In the genomic region with DNA sequence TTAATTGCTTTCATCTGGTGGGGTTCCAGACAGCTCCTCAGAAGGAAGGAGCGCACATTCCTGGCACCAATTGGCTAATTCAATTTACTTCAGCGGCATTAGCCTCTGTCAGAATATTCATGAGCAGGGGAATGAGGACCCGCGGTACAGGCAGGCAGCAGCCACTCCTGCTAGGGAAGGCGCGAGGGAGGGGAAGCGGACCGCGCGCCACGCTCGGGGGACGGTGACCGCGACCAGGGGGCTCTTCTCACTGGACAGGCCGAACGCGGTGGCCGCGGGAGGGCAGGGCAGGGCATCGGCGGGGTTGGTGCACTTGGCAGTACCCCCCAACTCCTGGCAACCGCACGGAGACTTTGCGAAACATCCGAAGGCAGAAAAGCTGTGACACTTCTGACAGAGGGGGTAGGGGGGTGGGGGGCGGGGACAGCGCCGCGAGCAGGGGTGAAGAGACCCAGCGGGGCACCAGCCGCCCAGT, we compare ENCODE assay signal across 10 cellular contexts. TPM values are rescaled to one million over a fixed set of nuclear protein-coding genes. Genes with fewer than 3 reads are reported as not detected.
DNase-seq lines count a peak whose midpoint lies in the region; ATAC-seq, FAIRE-seq and TF ChIP-seq lines count a peak whose summit lies in the region.
"Had no signal": no experiment of that assay in that cellular context is flagged by ENCODE, and none has a peak within 500 bp of the region (broad histone marks: within the 10 kb centered on the region; RNA-seq: fewer than 3 reads in every experiment).

Gene CDH20 (plus strand): TSS at position 160 of the 475 bp plus-strand sequence.

- TF ChIP-seq CTCF in colonic mucosa (IDR thresholded peaks at IDR 0.05), result no peak
- no peak for TF ChIP-seq CTCF in kidney (IDR thresholded peaks at IDR 0.05; ENCODE audit: borderline replicate concordance, extremely low read depth, insufficient read depth)
- no peak for TF ChIP-seq CTCF in stomach (IDR thresholded peaks at IDR 0.05)
- no peak for TF ChIP-seq CTCF in gastroesophageal sphincter (IDR thresholded peaks at IDR 0.05)

- H3K9me3 ChIP-seq in MG63, result no peaks in the 10 kb centered on the region
- H3K9me3 ChIP-seq in colonic mucosa, result no peaks in the 10 kb centered on the region
- no peaks in the 10 kb centered on the region for H3K9me3 ChIP-seq in kidney (ENCODE audit: control insufficient read depth in 1 of 2, low read length in 2 of 2)
- no peaks in the 10 kb centered on the region for H3K9me3 ChIP-seq in stomach
- no peaks in the 10 kb centered on the region for H3K9me3 ChIP-seq in gastroesophageal sphincter
- H3K9me3 ChIP-seq in effector memory CD4-positive, alpha-beta T cell (ENCODE audit: control insufficient read depth, low read length), result no peaks in the 10 kb centered on the region

- H3K36me3 ChIP-seq in MG63, result no peaks in the 10 kb centered on the region
- no peaks in the 10 kb centered on the region for H3K36me3 ChIP-seq in colonic mucosa
- H3K36me3 ChIP-seq in kidney (ENCODE audit: control insufficient read depth in 1 of 2, insufficient read depth in 2 of 2, low read length in 2 of 2), result no peaks in the 10 kb centered on the region
- no peaks in the 10 kb centered on the region for H3K36me3 ChIP-seq in stomach
- H3K36me3 ChIP-seq in gastroesophageal sphincter, result no peaks in the 10 kb centered on the region
- no peaks in the 10 kb centered on the region for H3K36me3 ChIP-seq in effector memory CD4-positive, alpha-beta T cell (ENCODE audit: control insufficient read depth, insufficient read depth, low read length)

- WGBS in stomach, 5 donors, result 3 to 12% (median 3%) methylated on average over 16 to 32 of the region's 32 CpGs
- WGBS in gastroesophageal sphincter (ENCODE audit: low coverage in 1 of 2), 2 donors, result 0 to 13% methylated on average over 1 to 2 of the region's 32 CpGs

- ATAC-seq in GM19395 (IDR thresholded peaks at IDR 0.05; ENCODE audit: unreplicated experiment) (no peak), gastroesophageal sphincter (no peak)
- ATAC-seq: natural killer cell treated with Interleukin-12 subunit alpha and Interleukin-12 subunit beta and Interleukin-15 and Interleukin-18, amount 100 ng/mL, for 72 hours had no signal

- H3K4me1 ChIP-seq in colonic mucosa (no peaks in the 10 kb centered on the region), kidney (ENCODE audit: control insufficient read depth in 1 of 2, insufficient read depth in 1 of 2, low read depth in 1 of 2, low read length in 2 of 2) (no peaks in the 10 kb centered on the region), stomach (peaks cover 0 to 16% (median 12%) of the 10 kb centered on the region in 4 donors), gastroesophageal sphincter (peaks cover 0 to 15% (median 9%) of the 10 kb centered on the region in 3 donors)
- no peaks in the 10 kb centered on the region for H3K4me1 ChIP-seq in effector memory CD4-positive, alpha-beta T cell (ENCODE audit: control insufficient read depth, insufficient read depth, low read length, poor library complexity, severe bottlenecking)

- H3K27me3 ChIP-seq in MG63 (0 out of 2 replicates have a peak, but pooled peaks cover 3% of the 10 kb centered on the region), colonic mucosa (peaks cover 16% of the 10 kb centered on the region), stomach (peaks cover 0 to 49% (median 25%) of the 10 kb centered on the region in 3 donors), gastroesophageal sphincter (peaks cover 37% of the 10 kb centered on the region)
- H3K27me3 ChIP-seq in effector memory CD4-positive, alpha-beta T cell (replicated peaks; ENCODE audit: control insufficient read depth, insufficient read depth, low read length, poor library complexity, severe bottlenecking), result no peaks in the 10 kb centered on the region

- TF ChIP-seq EP300 in stomach (IDR thresholded peaks at IDR 0.05), result no peak
- no peak for TF ChIP-seq EP300 in gastroesophageal sphincter (IDR thresholded peaks at IDR 0.05)

- no peak within 1 kb of the TSS for H3K27ac ChIP-seq in colonic mucosa
- H3K27ac ChIP-seq in kidney (ENCODE audit: low read depth in 2 of 2, low read length in 2 of 2), result no peak within 1 kb of the TSS
- no peak within 1 kb of the TSS for H3K27ac ChIP-seq in stomach
- no peak within 1 kb of the TSS for H3K27ac ChIP-seq in gastroesophageal sphincter
- H3K27ac ChIP-seq in effector memory CD4-positive, alpha-beta T cell (ENCODE audit: insufficient read depth, low read length, poor library complexity, severe bottlenecking), result no peak within 1 kb of the TSS

- peak within 1 kb of the TSS; percentile 37 for H3K4me3 ChIP-seq in MG63
- peak within 1 kb of the TSS; percentile 6 for H3K4me3 ChIP-seq in colonic mucosa
- H3K4me3 ChIP-seq in kidney (ENCODE audit: low read length in 2 of 2), result peak within 1 kb of the TSS; percentile 50 to 51
- H3K4me3 ChIP-seq in stomach, result peak within 1 kb of the TSS; percentile 24 to 42 (median 32)
- H3K4me3 ChIP-seq in gastroesophageal sphincter, result peak within 1 kb of the TSS in 1 of 2 donors; percentile 47
- H3K4me3 ChIP-seq in effector memory CD4-positive, alpha-beta T cell (ENCODE audit: insufficient read depth, low read depth, low read length, poor library complexity, severe bottlenecking), result no peak within 1 kb of the TSS

- no peak for FAIRE-seq in kidney (lab: Jason Lieb, UNC)

- no peak within 1 kb of the TSS for H3K9ac ChIP-seq in colonic mucosa (ENCODE audit: low read depth in 2 of 2, low read length in 2 of 2)
- H3K9ac ChIP-seq in kidney (ENCODE audit: low read length in 2 of 2), result no peak within 1 kb of the TSS

- DNase-seq in MG63, result no peak
- DNase-seq in colonic mucosa, result no peak
- no peak for DNase-seq in kidney
- DNase-seq in stomach, result no peak
- DNase-seq in Kasumi-1 (lab: John Stamatoyannopoulos, UW), result no peak
- DNase-seq in effector memory CD4-positive, alpha-beta T cell, result no peak
- DNase-seq: NCI-H526 treated with DMSO at 0.1 percent for 48 hours had no signal

- no peak for TF ChIP-seq POLR2A in stomach (IDR thresholded peaks at IDR 0.05)
- TF ChIP-seq POLR2A in gastroesophageal sphincter (IDR thresholded peaks at IDR 0.05), result no peak

- intact Hi-C loops in colonic mucosa (cut with DNase I) (no loop called here), kidney (cut with DNase I) (no loop called here), stomach (cut with DNase I; ENCODE audit: low total_unique reads) (no loop called here)

RNA-seq across cellular contexts. Expression of gene CDH20, which starts in this region (rescaled TPM):
- not detected in 2 replicates for total RNA-seq in MG63 (2014; rRNA removed; shearing (Covaris generic); ENCODE audit: low replicate concordance)
- not detected for total RNA-seq in colonic mucosa
- 0.16 TPM for total RNA-seq in kidney
- 0.30 TPM for polyA plus RNA-seq in kidney (ENCODE audit: insufficient read depth, low read depth, low replicate concordance)
- 1 to 10 TPM in 1 of 5 donors, under 1 TPM in 1, not detected in 3; 0.43 to 1.5 TPM for total RNA-seq in stomach
- polyA plus RNA-seq in stomach, result under 1 TPM in 1 of 3 donors, not detected in 2; 0.15 TPM
- total RNA-seq in gastroesophageal sphincter, result 1 to 10 TPM in 2 of 4 donors, not detected in 2; 1.1 to 1.6 TPM
